Comparison of ENCODE assay signal across 1 cellular context in the genomic region with DNA sequence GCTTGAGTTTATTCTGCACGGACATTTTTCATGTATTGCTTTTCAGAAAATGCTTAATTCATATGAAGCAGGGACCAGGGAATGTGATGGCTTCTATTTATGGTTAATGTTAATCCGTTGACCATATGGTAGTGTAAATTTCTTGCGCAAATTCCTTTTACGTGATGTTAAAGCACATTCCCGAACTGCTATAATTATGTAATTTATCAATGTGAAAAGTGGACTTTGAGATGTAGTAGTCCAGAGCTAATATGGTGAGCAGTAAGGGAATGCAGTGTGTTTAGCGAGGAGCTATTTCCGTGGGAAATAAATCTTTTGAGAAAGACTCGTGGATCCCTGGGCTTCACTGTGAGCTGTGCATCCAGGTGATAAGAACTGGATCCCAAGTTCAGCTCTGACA.
TF ChIP-seq lines count a peak whose summit lies in the region.

No MANE protein-coding gene starts in this region.

TF ChIP-seq in K562, 482 proteins besides CTCF, POLR2A, EP300 and RAD21 (continued from another document):
- no peak for TF ChIP-seq ZNF584 (CRISPR knock-in tag; IDR thresholded peaks at IDR 0.05; ENCODE audit: low read depth)
- TF ChIP-seq TSHZ1 (CRISPR knock-in tag; IDR thresholded peaks at IDR 0.05), result no peak
